ENCODE assay signal across 7 cellular contexts in the genomic region with DNA sequence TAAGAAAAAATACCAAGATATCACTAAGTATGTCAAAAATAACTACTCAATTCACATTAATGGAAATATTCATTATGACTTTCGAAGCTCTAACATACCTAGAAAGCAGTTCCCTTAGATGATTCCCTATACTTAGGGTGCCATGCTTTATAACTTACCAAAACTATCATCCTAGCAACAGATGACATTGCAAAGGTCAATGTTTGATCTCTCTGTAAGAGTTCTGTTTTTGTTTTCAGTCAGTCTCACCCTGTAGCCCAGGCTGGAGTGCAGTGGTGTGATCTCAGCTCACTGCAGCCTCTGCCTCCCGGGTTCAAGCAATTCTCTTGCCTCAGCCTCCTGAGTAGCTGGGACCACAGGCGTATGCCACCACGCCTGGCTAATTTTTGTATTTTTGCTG. TPM values are rescaled to one million over a fixed set of nuclear protein-coding genes. Genes with fewer than 3 reads are reported as not detected.
DNase-seq lines count a peak whose midpoint lies in the region; ATAC-seq and TF ChIP-seq lines count a peak whose summit lies in the region.
"Not testable (repeated sequence)": the region's sequence is repeated elsewhere in the genome, so short reads cannot be mapped to it uniquely, and the experiment has no call there.

No MANE protein-coding gene starts in this region.

- H3K9me3 Mint-ChIP-seq in activated CD8-positive, alpha-beta T cell treated with anti-CD3 and anti-CD28 coated beads for 36 hours; activated naive CD8-positive, alpha-beta T cell treated with anti-CD3 and anti-CD28 coated beads, Interleukin-2, amount 10 ng/mL, durations not matched to agents 7 days and 5 days; stimulated activated effector memory CD8-positive, alpha-beta T cell treated with anti-CD3 and anti-CD28 coated beads, Interleukin-12 subunit alpha, Interleukin-12 subunit beta, amount 100 ng/mL, for 72 hours: not testable (repeated sequence)

- not testable (repeated sequence) for H3K14ac ChIP-seq in IMR-90 (replicated peaks; ENCODE audit: low read depth, low read length)

- H4K5ac ChIP-seq in IMR-90 (ENCODE audit: low read depth, low read length), result not testable (repeated sequence)

- not testable (repeated sequence) for H2AFZ ChIP-seq in IMR-90 (replicated peaks; ENCODE audit: low read length, poor library complexity)

- peaks cover 16 to 43% of the 10 kb centered on the region in 2 experiments for H3K79me1 ChIP-seq in IMR-90 (ENCODE audit: low read depth in 1 of 2, low read length in 2 of 2)

- not testable (repeated sequence) for H2BK20ac ChIP-seq in IMR-90 (ENCODE audit: low read depth, low read length)

- not testable (repeated sequence) for H3K4ac ChIP-seq in IMR-90 (ENCODE audit: low read depth, low read length)

- H3K4me3 Mint-ChIP-seq in activated CD8-positive, alpha-beta T cell treated with anti-CD3 and anti-CD28 coated beads for 36 hours; activated naive CD8-positive, alpha-beta T cell treated with anti-CD3 and anti-CD28 coated beads, Interleukin-2, amount 10 ng/mL, durations not matched to agents 7 days and 5 days; stimulated activated effector memory CD8-positive, alpha-beta T cell treated with anti-CD3 and anti-CD28 coated beads, Interleukin-12 subunit alpha, Interleukin-12 subunit beta, amount 100 ng/mL, for 72 hours: not testable (repeated sequence)

- H3K27me3 Mint-ChIP-seq in activated CD8-positive, alpha-beta T cell treated with anti-CD3 and anti-CD28 coated beads for 36 hours; activated naive CD8-positive, alpha-beta T cell treated with anti-CD3 and anti-CD28 coated beads, Interleukin-2, amount 10 ng/mL, durations not matched to agents 7 days and 5 days: not testable (repeated sequence)

- not testable (repeated sequence) for H2AK5ac ChIP-seq in IMR-90 (ENCODE audit: low read depth, low read length)

- not testable (repeated sequence) for H3K27ac ChIP-seq in IMR-90 (ENCODE audit: insufficient read depth, low read length)
- peak overlapping the region; percentile 16 for H3K27ac ChIP-seq in right cardiac atrium (ENCODE audit: low read length)

- not testable (repeated sequence) for H2BK5ac ChIP-seq in IMR-90 (ENCODE audit: low read depth, low read length, poor library complexity, severe bottlenecking)

- H3K56ac ChIP-seq in IMR-90 (ENCODE audit: extremely low read depth, insufficient read depth, low read length), result not testable (repeated sequence)

- H3K9me1 ChIP-seq in IMR-90 (ENCODE audit: insufficient read depth, low read length), result not testable (repeated sequence)

- peaks cover 36% of the 10 kb centered on the region for H3K4me1 Mint-ChIP-seq in activated CD8-positive, alpha-beta T cell treated with anti-CD3 and anti-CD28 coated beads for 36 hours (ENCODE audit: low read depth)
- not testable (repeated sequence) for H3K4me1 Mint-ChIP-seq in activated naive CD8-positive, alpha-beta T cell treated with anti-CD3 and anti-CD28 coated beads, Interleukin-2, amount 10 ng/mL, durations not matched to agents 7 days and 5 days
- peaks cover 17% of the 10 kb centered on the region for H3K4me1 Mint-ChIP-seq in stimulated activated effector memory CD8-positive, alpha-beta T cell treated with anti-CD3 and anti-CD28 coated beads, Interleukin-12 subunit alpha, Interleukin-12 subunit beta, amount 100 ng/mL, for 72 hours

- peaks cover 13% of the 10 kb centered on the region; the same call in 1 of the 2 replicates for H4K20me1 ChIP-seq in IMR-90 (ENCODE audit: insufficient read depth, low read length)

- WGBS in IMR-90 (ENCODE audit: extremely low coverage in 2 of 2, insufficient read length in 1 of 2), 2 experiments, result 100% methylated on average over 1 of the region's 4 CpGs; no CpG with 5 or more reads in 1 of the 2 experiments
- WGBS in right cardiac atrium, result 89% methylated on average over 4 of the region's 4 CpGs

- POLR2A ChIA-PET in IMR-90 (lab: Charles Lee; ENCODE audit: unreplicated experiment), result not testable (repeated sequence)
- POLR2A ChIA-PET in activated CD8-positive, alpha-beta T cell treated with anti-CD3 and anti-CD28 coated beads for 36 hours (lab: Charles Lee), result interaction anchor here (0.9 to 4.1 kb wide), 4 partner anchors 9 to 317 kb away, joined by 3 to 18 read pairs (median 6); a partner anchor contains a TSS
- POLR2A ChIA-PET in activated naive CD8-positive, alpha-beta T cell treated with anti-CD3 and anti-CD28 coated beads, Interleukin-2, amount 10 ng/mL, durations not matched to agents 7 days and 5 days (lab: Charles Lee), result interaction anchor here (1.1 to 1.9 kb wide), 2 partner anchors 17 to 18 kb away, joined by 3 to 6 read pairs; a partner anchor contains a TSS

- not testable (repeated sequence) for H3K4me1 ChIP-seq in IMR-90 (ENCODE audit: control insufficient read depth, insufficient read depth, low read length); right cardiac atrium (ENCODE audit: control insufficient read depth, insufficient read depth, low read length)

- H4K91ac ChIP-seq in IMR-90 (ENCODE audit: insufficient read depth, low read depth, low read length), result not testable (repeated sequence)

- not testable (repeated sequence) for H2BK120ac ChIP-seq in IMR-90 (ENCODE audit: low read depth, low read length)

- not testable (repeated sequence) for TF ChIP-seq CTCF in IMR-90 (conservative IDR thresholded peaks at IDR 0.05; ENCODE audit: low read depth, low read length); activated CD8-positive, alpha-beta T cell treated with anti-CD3 and anti-CD28 coated beads for 36 hours (IDR thresholded peaks at IDR 0.05)

- H3K18ac ChIP-seq in IMR-90 (ENCODE audit: low read depth, low read length), result not testable (repeated sequence)

- not testable (repeated sequence) for TF ChIP-seq RAD21 in IMR-90 (IDR thresholded peaks at IDR 0.05; ENCODE audit: low read length)

- H3K9me3 ChIP-seq in IMR-90 (ENCODE audit: control insufficient read depth, insufficient read depth, low read length); right cardiac atrium (ENCODE audit: control insufficient read depth, low read length): not testable (repeated sequence)

- not testable (repeated sequence) for TF ChIP-seq POLR2A in IMR-90 (IDR thresholded peaks at IDR 0.05; ENCODE audit: low read depth, low read length)

- not testable (repeated sequence) for H3K23ac ChIP-seq in IMR-90 (ENCODE audit: low read depth, low read length)

- H4K8ac ChIP-seq in IMR-90 (ENCODE audit: low read depth in 2 of 2, low read length in 2 of 2), result not testable (repeated sequence)

- H3K9ac ChIP-seq in IMR-90 (ENCODE audit: low read depth, low read length), result not testable (repeated sequence)

- dilution Hi-C loops in IMR-90 (cut with HindIII; ENCODE audit: low sequenced_read_pairs, unreplicated experiment), result not testable (repeated sequence)

- H3K4me3 ChIP-seq in IMR-90 (ENCODE audit: insufficient read depth, low read depth, low read length); right cardiac atrium (ENCODE audit: low read length): not testable (repeated sequence)

- not testable (repeated sequence) for DNase-seq in IMR-90; activated naive CD8-positive, alpha-beta T cell treated with anti-CD3 and anti-CD28 coated beads, Interleukin-2, amount 10 ng/mL, durations not matched to agents 7 days and 5 days; right cardiac atrium; stimulated activated effector memory CD8-positive, alpha-beta T cell treated with anti-CD3 and anti-CD28 coated beads, Interleukin-12 subunit alpha, Interleukin-12 subunit beta, amount 100 ng/mL, for 72 hours (ENCODE audit: low spot score in 2 of 2)
- DNase-seq in activated CD8-positive, alpha-beta T cell treated with anti-CD3 and anti-CD28 coated beads for 36 hours, result peak; percentile 18

- H3K27ac Mint-ChIP-seq in activated CD8-positive, alpha-beta T cell treated with anti-CD3 and anti-CD28 coated beads for 36 hours, result peak overlapping the region; percentile 74
- H3K27ac Mint-ChIP-seq in activated naive CD8-positive, alpha-beta T cell treated with anti-CD3 and anti-CD28 coated beads, Interleukin-2, amount 10 ng/mL, durations not matched to agents 7 days and 5 days, result peak overlapping the region; percentile 32
- H3K27ac Mint-ChIP-seq in stimulated activated effector memory CD8-positive, alpha-beta T cell treated with anti-CD3 and anti-CD28 coated beads, Interleukin-12 subunit alpha, Interleukin-12 subunit beta, amount 100 ng/mL, for 72 hours, result peak overlapping the region; percentile 58

- peaks cover 32% of the 10 kb centered on the region for H3K36me3 ChIP-seq in IMR-90 (ENCODE audit: control insufficient read depth, insufficient read depth, low read length)

- ATAC-seq in GM18517 (IDR thresholded peaks at IDR 0.05; ENCODE audit: unreplicated experiment), result peak; percentile 58
- ATAC-seq in HG02610 (IDR thresholded peaks at IDR 0.05; ENCODE audit: unreplicated experiment), result peak; percentile 51
- ATAC-seq in IMR-90 (ENCODE audit: low read depth); activated naive CD8-positive, alpha-beta T cell treated with anti-CD3 and anti-CD28 coated beads, Interleukin-2, amount 10 ng/mL, durations not matched to agents 7 days and 5 days (ENCODE audit: low read depth): not testable (repeated sequence)
- peak; percentile 77 for ATAC-seq in activated CD8-positive, alpha-beta T cell treated with anti-CD3 and anti-CD28 coated beads for 36 hours
- ATAC-seq in right cardiac atrium, result peak; percentile 57 to 65
- ATAC-seq in stimulated activated effector memory CD8-positive, alpha-beta T cell treated with anti-CD3 and anti-CD28 coated beads, Interleukin-12 subunit alpha, Interleukin-12 subunit beta, amount 100 ng/mL, for 72 hours, result peak; percentile 55

- in situ Hi-C loops in IMR-90 (cut with MboI; ENCODE audit: low sequenced_read_pairs), result not testable (repeated sequence)

- H2AK9ac ChIP-seq in IMR-90 (replicated peaks; ENCODE audit: low read depth, low read length, poor library complexity), result not testable (repeated sequence)

- CTCF ChIA-PET in IMR-90 (lab: Yijun Ruan, JAX), result not testable (repeated sequence)
- CTCF ChIA-PET in activated CD8-positive, alpha-beta T cell treated with anti-CD3 and anti-CD28 coated beads for 36 hours (lab: Charles Lee), result interaction anchor here (1.3 to 1.5 kb wide), 3 partner anchors 11 to 123 kb away, joined by 3 read pairs; a partner anchor contains a TSS

- H3K36me3 Mint-ChIP-seq in activated CD8-positive, alpha-beta T cell treated with anti-CD3 and anti-CD28 coated beads for 36 hours (ENCODE audit: low read depth), result peaks cover 48% of the 10 kb centered on the region
- H3K36me3 Mint-ChIP-seq in activated naive CD8-positive, alpha-beta T cell treated with anti-CD3 and anti-CD28 coated beads, Interleukin-2, amount 10 ng/mL, durations not matched to agents 7 days and 5 days, result peaks cover 30% of the 10 kb centered on the region
- peaks cover 94% of the 10 kb centered on the region for H3K36me3 Mint-ChIP-seq in stimulated activated effector memory CD8-positive, alpha-beta T cell treated with anti-CD3 and anti-CD28 coated beads, Interleukin-12 subunit alpha, Interleukin-12 subunit beta, amount 100 ng/mL, for 72 hours

- not testable (repeated sequence) for H3K4me2 ChIP-seq in IMR-90 (ENCODE audit: low read depth, low read length)

- not testable (repeated sequence) for H3K27me3 ChIP-seq in IMR-90 (ENCODE audit: control insufficient read depth, insufficient read depth, low read length); right cardiac atrium (ENCODE audit: control insufficient read depth, insufficient read depth)

- intact Hi-C loops in IMR-90 (cut with micrococcal nuclease); right cardiac atrium (cut with DNase I): not testable (repeated sequence)
- intact Hi-C loops in activated CD8-positive, alpha-beta T cell treated with anti-CD3 and anti-CD28 coated beads for 36 hours (cut with micrococcal nuclease), result loop anchor here (10.0 kb wide), 1 partner anchor 466 kb away; no protein-coding TSS in a partner anchor

- BruUV-seq in IMR-90 (replicated peaks; lab: Mats Ljungman, UMichigan), result not testable (repeated sequence)

- H2BK15ac ChIP-seq in IMR-90 (ENCODE audit: low read depth, low read length), result not testable (repeated sequence)

RNA-seq across cellular contexts. Expression of a gene that starts 16.5 kb away (rescaled TPM):
- total RNA-seq in IMR-90 (2012; rRNA removed) (15.1 and 22.8 TPM in 2 replicates), right cardiac atrium (10 to 100 TPM; 20.8 to 21.3 (median 21.1) TPM)
- polyA plus RNA-seq in IMR-90 (2012; rRNA removed) (9.7 and 11.3 TPM in 2 replicates), right cardiac atrium (16.8 TPM)
- polyA plus RNA-seq in IMR-90 (2012; cell fraction: cytosol; rRNA removed), result 3.9 and 5.7 TPM in 2 replicates
- polyA plus RNA-seq in IMR-90 (2012; cell fraction: nucleus; rRNA removed; ENCODE audit: low replicate concordance), result 8.2 and 17.8 TPM in 2 replicates
- 10 to 100 TPM; 14.5 to 16.9 TPM for total RNA-seq in activated CD8-positive, alpha-beta T cell treated with anti-CD3 and anti-CD28 coated beads for 36 hours
- total RNA-seq in activated naive CD8-positive, alpha-beta T cell treated with anti-CD3 and anti-CD28 coated beads, Interleukin-2, amount 10 ng/mL, durations not matched to agents 7 days and 5 days, result 10 to 100 TPM; 15.4 to 18.9 TPM

RNA-seq across cellular contexts. Expression of a gene that starts 18.6 kb away (rescaled TPM):
- total RNA-seq in IMR-90 (2012; rRNA removed) (43.6 and 51.1 TPM in 2 replicates), right cardiac atrium (10 to 100 TPM; 36.3 to 40.2 (median 36.7) TPM)
- polyA plus RNA-seq in IMR-90 (2012; rRNA removed) (12.7 and 15.3 TPM in 2 replicates), right cardiac atrium (19.7 TPM)
- 13.3 and 19.0 TPM in 2 replicates for polyA plus RNA-seq in IMR-90 (2012; cell fraction: cytosol; rRNA removed)
- 5.5 and 12.4 TPM in 2 replicates for polyA plus RNA-seq in IMR-90 (2012; cell fraction: nucleus; rRNA removed; ENCODE audit: low replicate concordance)
- total RNA-seq in activated CD8-positive, alpha-beta T cell treated with anti-CD3 and anti-CD28 coated beads for 36 hours, result 10 to 100 TPM; 32.8 to 34.3 TPM
- 10 to 100 TPM; 46.1 to 47.7 TPM for total RNA-seq in activated naive CD8-positive, alpha-beta T cell treated with anti-CD3 and anti-CD28 coated beads, Interleukin-2, amount 10 ng/mL, durations not matched to agents 7 days and 5 days
